In genomic region chr15:63509933-63510547, GRCh38 we compare ENCODE assay signal across 1 cellular context.
TF ChIP-seq lines count a peak whose summit lies in the region.

No MANE protein-coding gene starts in this region.

TF ChIP-seq in HEK293T, 16 proteins besides CTCF, POLR2A, EP300 and RAD21 (continued from another document):
- TF ChIP-seq PKNOX1 (IDR thresholded peaks at IDR 0.05) (no peak), SUZ12 (IDR thresholded peaks at IDR 0.05) (no peak)
